Comparison of ENCODE assay signal across 15 cellular contexts in the genomic region with DNA sequence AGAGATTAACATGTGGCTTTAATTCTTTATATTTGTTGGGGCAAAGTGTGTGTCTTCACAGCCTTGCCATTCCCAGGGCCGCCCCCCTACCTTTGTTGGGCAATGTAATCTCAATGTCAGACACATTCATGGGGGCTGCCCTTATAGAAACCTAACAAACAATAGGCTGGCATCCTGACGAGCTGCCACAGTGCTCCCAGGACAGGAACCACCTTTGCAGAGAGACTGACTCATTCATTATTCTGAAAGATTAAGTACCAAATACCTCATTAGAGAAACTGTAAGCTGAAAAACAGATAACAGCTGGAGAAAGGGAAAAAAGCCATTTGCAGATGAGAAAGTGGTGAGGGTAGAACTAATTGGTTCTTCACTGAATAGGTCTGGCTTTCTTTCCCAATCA.
DNase-seq lines count a peak whose midpoint lies in the region; ATAC-seq and TF ChIP-seq lines count a peak whose summit lies in the region.
"Had no signal": no experiment of that assay in that cellular context is flagged by ENCODE, and none has a peak within 500 bp of the region (broad histone marks: within the 10 kb centered on the region; RNA-seq: fewer than 3 reads in every experiment).

No MANE protein-coding gene starts in this region.

- no peaks in the 10 kb centered on the region for H3K79me2 ChIP-seq in mesendoderm (ENCODE audit: control insufficient read depth, insufficient read depth, low read length)

- no peak for TF ChIP-seq CTCF in endothelial cell (IDR thresholded peaks at IDR 0.05; ENCODE audit: unreplicated experiment)

- no CpG with 5 or more reads among the region's 2 CpGs for whole genome bisulfite sequencing in mesendoderm (ENCODE audit: extremely low coverage, insufficient coverage, low lambda C conversion rate)

- H3K27ac Mint-ChIP-seq in endothelial cell (ENCODE audit: unreplicated experiment) = no peak overlapping the region
- H3K27ac Mint-ChIP-seq: CD4-positive, alpha-beta T cell had no signal

- H3K4me1 ChIP-seq in mesendoderm (ENCODE audit: control insufficient read depth, low read depth, low read length) = no peaks in the 10 kb centered on the region
- H3K4me1 ChIP-seq: A549, Caco-2, HAP-1 had no signal

- H3K4ac ChIP-seq in mesendoderm (ENCODE audit: low read depth, low read length) = no peak overlapping the region

- no peaks in the 10 kb centered on the region for H3K27me3 Mint-ChIP-seq in endothelial cell (ENCODE audit: unreplicated experiment)
- H3K27me3 Mint-ChIP-seq: CD4-positive, alpha-beta T cell had no signal

- no peak overlapping the region for H2BK120ac ChIP-seq in mesendoderm (ENCODE audit: low read depth, low read length)

- no peak overlapping the region for H3K4me3 ChIP-seq in mesendoderm (ENCODE audit: low read length)
- H3K4me3 ChIP-seq: A549, HAP-1 had no signal

- H3K36me3 Mint-ChIP-seq in endothelial cell (ENCODE audit: low read depth, unreplicated experiment) = no peaks in the 10 kb centered on the region

- H3K27ac ChIP-seq in mesendoderm (ENCODE audit: low read depth, low read length) (no peak overlapping the region), substantia nigra (ENCODE audit: low read depth, low read length, poor library complexity, severe bottlenecking) (no peak overlapping the region)
- H3K27ac ChIP-seq: 22Rv1, A549, C4-2B, HL-60 had no signal

- H3K23ac ChIP-seq in mesendoderm (ENCODE audit: low read length) = no peak overlapping the region

- H2BK5ac ChIP-seq in mesendoderm (ENCODE audit: low read length) = no peak overlapping the region

- no peak overlapping the region for H3K56ac ChIP-seq in mesendoderm (ENCODE audit: low read length)

- H4K8ac ChIP-seq in mesendoderm (ENCODE audit: low read depth, low read length) = no peak overlapping the region

- ATAC-seq in HG03469 (IDR thresholded peaks at IDR 0.05; ENCODE audit: unreplicated experiment) = no peak
- ATAC-seq: A549 had no signal

- H3K9ac ChIP-seq in mesendoderm (ENCODE audit: low read length) = no peak overlapping the region

- H4K5ac ChIP-seq in mesendoderm (ENCODE audit: low read length) = no peak overlapping the region

- H2AK5ac ChIP-seq in mesendoderm (ENCODE audit: low read length) = no peak overlapping the region

- peaks cover 2% of the 10 kb centered on the region for H3K4me1 Mint-ChIP-seq in endothelial cell (ENCODE audit: unreplicated experiment)

- H3K27me3 ChIP-seq in mesendoderm (ENCODE audit: insufficient read depth, low read length, poor library complexity) = no peaks in the 10 kb centered on the region

- no peak overlapping the region for H2BK15ac ChIP-seq in mesendoderm (replicated peaks; ENCODE audit: low read depth)

- H3K4me2 ChIP-seq in mesendoderm (ENCODE audit: low read length) = no peak overlapping the region
- H3K4me2 ChIP-seq: A549 had no signal

- no peaks in the 10 kb centered on the region for H3K79me1 ChIP-seq in mesendoderm (ENCODE audit: low read length)

- H3K36me3 ChIP-seq in mesendoderm (ENCODE audit: control insufficient read depth, insufficient read depth, low read length) = no peaks in the 10 kb centered on the region
- H3K36me3 ChIP-seq: HAP-1 had no signal

- no peak overlapping the region for H3K18ac ChIP-seq in mesendoderm (ENCODE audit: low read length)

- no peaks in the 10 kb centered on the region for H3K9me3 Mint-ChIP-seq in endothelial cell (ENCODE audit: unreplicated experiment)

- DNase-seq in NCI-H1694 treated with DMSO at 0.1 percent for 48 hours (lab: John Stamatoyannopoulos, UW) (peak; percentile 25), NCI-H1694 (lab: John Stamatoyannopoulos, UW) (no peak), endothelial cell (ENCODE audit: low spot score) (peak; percentile 2), mesendoderm (peak; percentile 14), NCI-H2196 treated with DMSO at 0.1 percent for 48 hours (lab: John Stamatoyannopoulos, UW; ENCODE audit: unreplicated experiment) (no peak), substantia nigra (lab: John Stamatoyannopoulos, UW) (no peak)
- DNase-seq: AML-193; Caco-2; CD4-positive, alpha-beta T cell had no signal

- H3K4me3 Mint-ChIP-seq in endothelial cell (ENCODE audit: unreplicated experiment) = no peak overlapping the region
- H3K4me3 Mint-ChIP-seq: CD4-positive, alpha-beta T cell had no signal

Comparison
In these comparisons a context has a peak if more than half of its experiments do, and no peak if none do; other contexts are left out.
1. DNase-seq: peak in NCI-H1694 treated with DMSO at 0.1 percent for 48 hours (single experiment), endothelial cell (single experiment) and mesendoderm (single experiment); none in NCI-H1694 (single experiment), NCI-H2196 treated with DMSO at 0.1 percent for 48 hours (single experiment) and substantia nigra (0 of 49).